ENCODE assay signal across 25 cellular contexts in the genomic region with DNA sequence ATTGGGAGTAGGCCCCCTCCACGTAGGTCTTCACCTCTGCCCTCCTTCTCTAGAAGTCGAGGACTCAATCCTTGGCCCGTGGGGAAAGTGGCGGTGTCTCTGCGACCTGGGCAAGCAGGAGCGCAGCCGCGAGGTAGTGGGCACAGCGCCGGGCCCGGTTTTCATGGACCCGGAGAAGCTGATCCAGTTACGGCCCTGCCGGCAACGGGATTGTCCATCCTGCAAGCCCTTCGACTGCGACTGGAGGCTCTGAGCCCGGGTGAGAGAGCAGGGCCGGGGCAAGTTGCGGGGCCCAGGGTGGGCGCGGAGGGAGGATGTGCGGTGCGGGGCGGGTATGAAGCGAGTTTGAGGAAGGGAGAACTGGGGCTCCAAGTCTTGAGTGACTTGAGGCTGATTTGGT. TPM values are rescaled to one million over a fixed set of nuclear protein-coding genes. Genes with fewer than 3 reads are reported as not detected.
"Had no signal": no experiment of that assay in that cellular context is flagged by ENCODE, and none has a peak within 500 bp of the region (broad histone marks: within the 10 kb centered on the region; RNA-seq: fewer than 3 reads in every experiment).

No MANE protein-coding gene starts in this region.

- DNase-seq: activated CD4-positive, CD25-positive, alpha-beta regulatory T cell; activated CD8-positive, alpha-beta memory T cell treated with anti-CD3 and anti-CD28 coated beads, Interleukin-2, amount 50 U/mL, for 4 hours; activated CD8-positive, alpha-beta T cell treated with anti-CD3 and anti-CD28 coated beads for 36 hours; activated naive CD4-positive, alpha-beta T cell treated with anti-CD3 and anti-CD28 coated beads, Interleukin-2, amount 50 U/mL, for 16 hours; activated T-cell treated with anti-CD3 and anti-CD28 coated beads, Interleukin-2, amount 50 U/mL, for 72 hours; aorta; body of pancreas; central memory CD4-positive, alpha-beta T cell; NCI-H1092; NCI-H1417 treated with DMSO at 0.1 percent for 48 hours; NCI-H1694; NCI-H2029; NCI-H2107; NCI-H2171 treated with DMSO at 0.1 percent for 48 hours; NCI-H226; NCI-H526; NCI-H82; T-helper 1 cell had no signal

- ATAC-seq: activated CD8-positive, alpha-beta T cell treated with anti-CD3 and anti-CD28 coated beads for 36 hours; activated T-cell treated with anti-CD3 and anti-CD28 coated beads, Interleukin-2, amount 50 U/mL, for 72 hours; body of pancreas had no signal

- H3K4me3 Mint-ChIP-seq: activated CD8-positive, alpha-beta T cell treated with anti-CD3 and anti-CD28 coated beads for 36 hours had no signal

- H3K27ac Mint-ChIP-seq: activated CD8-positive, alpha-beta T cell treated with anti-CD3 and anti-CD28 coated beads for 36 hours; activated T-cell treated with anti-CD3 and anti-CD28 coated beads, Interleukin-2, amount 50 U/mL, for 72 hours; activated T-helper 2 cell treated with anti-CD3 and anti-CD28 coated beads, Interferon-gamma antibody, Interleukin-2, Interleukin-4, amounts not matched to agents 10 μg/mL and 5 μg/mL and 100 μg/mL, durations not matched to agents 14 hours and 24 hours and 36 hours had no signal

- H3K27me3 ChIP-seq: body of pancreas had no signal

- H3K27ac ChIP-seq: body of pancreas, KMS-11, SK-N-MC, VCaP had no signal

- H3K9me3 Mint-ChIP-seq: activated CD8-positive, alpha-beta T cell treated with anti-CD3 and anti-CD28 coated beads for 36 hours; activated T-cell treated with anti-CD3 and anti-CD28 coated beads, Interleukin-2, amount 50 U/mL, for 72 hours; activated T-helper 2 cell treated with anti-CD3 and anti-CD28 coated beads, Interferon-gamma antibody, Interleukin-2, Interleukin-4, amounts not matched to agents 10 μg/mL and 5 μg/mL and 100 μg/mL, durations not matched to agents 14 hours and 24 hours and 36 hours had no signal

- H3K9me3 ChIP-seq: body of pancreas had no signal

- H3K4me3 ChIP-seq: body of pancreas, SK-N-MC had no signal

RNA-seq across cellular contexts. Expression of a gene that starts 2.2 kb away (rescaled TPM):
- total RNA-seq: body of pancreas, bronchial epithelial cell, NCI-H460, RPMI7951 had no signal
